In genomic region chr6:26659360-26660095, GRCh38 we compare ENCODE assay signal across 1 cellular context.
TF ChIP-seq lines count a peak whose summit lies in the region.
"Not testable (repeated sequence)": the region's sequence is repeated elsewhere in the genome, so short reads cannot be mapped to it uniquely, and the experiment has no call there.

Gene ZNF322, minus strand, starts transcription at chr6:26659746. Its CDS starts 21,193 bp downstream, at chr6:26638553.

TF ChIP-seq in HepG2, 621 proteins besides CTCF, POLR2A, EP300 and RAD21 (continued from another document and continues in another):
- peak; percentile 84; the same call in 1 of the 2 replicates for TF ChIP-seq ZNF276 (CRISPR knock-in tag; IDR thresholded peaks at IDR 0.05; ENCODE audit: low read depth)
- 0 out of 2 replicates have a peak, but pooled peaks have one; percentile 23 for TF ChIP-seq ZNF354B (CRISPR knock-in tag; IDR thresholded peaks at IDR 0.05)
- peak; percentile 90; the same call in 1 of the 2 replicates for TF ChIP-seq YEATS2 (CRISPR knock-in tag; IDR thresholded peaks at IDR 0.05; ENCODE audit: borderline replicate concordance)
- 0 out of 2 replicates have a peak, but pooled peaks have one; percentile 32 for TF ChIP-seq HOXD1 (CRISPR knock-in tag; IDR thresholded peaks at IDR 0.05)
- TF ChIP-seq MTF2 (CRISPR knock-in tag; IDR thresholded peaks at IDR 0.05; ENCODE audit: borderline replicate concordance), result 0 out of 2 replicates have a peak, but pooled peaks have one; percentile 31
- TF ChIP-seq IKZF5 (CRISPR knock-in tag; IDR thresholded peaks at IDR 0.05), result peak; percentile 80; the same call in 1 of the 2 replicates
- peak; percentile 57; the same call in 1 of the 2 replicates for TF ChIP-seq ZBTB43 (CRISPR knock-in tag; conservative IDR thresholded peaks at IDR 0.05)
- TF ChIP-seq ZNF3 (CRISPR knock-in tag; IDR thresholded peaks at IDR 0.05), result 0 out of 2 replicates have a peak, but pooled peaks have one; percentile 74
- TF ChIP-seq HNRNPL (IDR thresholded peaks at IDR 0.05; ENCODE audit: low read depth, low read length), result peak; percentile 62; the same call in 1 of the 2 replicates
- 0 out of 2 replicates have a peak, but pooled peaks have one; percentile 84 for TF ChIP-seq STAT6 (CRISPR knock-in tag; IDR thresholded peaks at IDR 0.05; ENCODE audit: borderline replicate concordance)
- 0 out of 2 replicates have a peak, but pooled peaks have one; percentile 43 for TF ChIP-seq ZNF660 (CRISPR knock-in tag; IDR thresholded peaks at IDR 0.05; ENCODE audit: borderline replicate concordance, low read depth)
- TF ChIP-seq ZNF850 (CRISPR knock-in tag; conservative IDR thresholded peaks at IDR 0.05), result peak; percentile 52; the same call in 1 of the 2 replicates
- TF ChIP-seq SALL1 (CRISPR knock-in tag; IDR thresholded peaks at IDR 0.05), result peak; percentile 81
- 0 out of 2 replicates have a peak, but pooled peaks have one; percentile 41 for TF ChIP-seq SMAD9 (CRISPR knock-in tag; IDR thresholded peaks at IDR 0.05)
- peak; percentile 33; the same call in 1 of the 2 replicates for TF ChIP-seq ZFP1 (CRISPR knock-in tag; IDR thresholded peaks at IDR 0.05)
- TF ChIP-seq ZBTB40 (IDR thresholded peaks at IDR 0.05), result not testable (repeated sequence)
- TF ChIP-seq ZBTB40 (CRISPR knock-in tag; IDR thresholded peaks at IDR 0.05), result peak; percentile 75; the same call in 1 of the 2 replicates
- TF ChIP-seq SAP130 (CRISPR knock-in tag; IDR thresholded peaks at IDR 0.05; ENCODE audit: low read depth), result peak; percentile 91
- TF ChIP-seq DMAP1 (CRISPR knock-in tag; IDR thresholded peaks at IDR 0.05), result peak; percentile 61; the same call in 1 of the 2 replicates
- peak; percentile 51; the same call in 1 of the 2 replicates for TF ChIP-seq ZNF317 (CRISPR knock-in tag; IDR thresholded peaks at IDR 0.05)
- TF ChIP-seq ZNF629 (CRISPR knock-in tag; conservative IDR thresholded peaks at IDR 0.05), result 0 out of 2 replicates have a peak, but pooled peaks have one; percentile 7
- peak; percentile 91 for TF ChIP-seq ZBTB39 (CRISPR knock-in tag; IDR thresholded peaks at IDR 0.05)
- peak; percentile 42; the same call in 1 of the 2 replicates for TF ChIP-seq ZNF160 (CRISPR knock-in tag; IDR thresholded peaks at IDR 0.05)
- peak; percentile 86 for TF ChIP-seq HDAC1 (CRISPR knock-in tag; IDR thresholded peaks at IDR 0.05)
- TF ChIP-seq MIXL1 (CRISPR knock-in tag; IDR thresholded peaks at IDR 0.05), result 0 out of 2 replicates have a peak, but pooled peaks have one; percentile 18
- TF ChIP-seq ZNF800 (CRISPR knock-in tag; IDR thresholded peaks at IDR 0.05), result peak; percentile 76; the same call in 1 of the 2 replicates
- peak; percentile 36 for TF ChIP-seq YY1 (IDR thresholded peaks at IDR 0.05; ENCODE audit: insufficient read depth, insufficient replicate concordance, low read depth, low read length)
- TF ChIP-seq ZNF678 (CRISPR knock-in tag; IDR thresholded peaks at IDR 0.05), result peak; percentile 23; the same call in 1 of the 2 replicates
- TF ChIP-seq THAP11 (CRISPR knock-in tag; IDR thresholded peaks at IDR 0.05), result peak; percentile 78
- TF ChIP-seq ARID2 (CRISPR knock-in tag; IDR thresholded peaks at IDR 0.05; ENCODE audit: borderline replicate concordance), result peak; percentile 43; the same call in 1 of the 2 replicates
- peak; percentile 74 for TF ChIP-seq ZNF230 (CRISPR knock-in tag; IDR thresholded peaks at IDR 0.05)
- TF ChIP-seq ZNF607 (CRISPR knock-in tag; IDR thresholded peaks at IDR 0.05; ENCODE audit: borderline replicate concordance), result peak; percentile 42; the same call in 1 of the 2 replicates
- peak; percentile 17; the same call in 1 of the 2 replicates for TF ChIP-seq ZKSCAN8 (CRISPR knock-in tag; IDR thresholded peaks at IDR 0.05; ENCODE audit: borderline replicate concordance)
- TF ChIP-seq RFXAP (CRISPR knock-in tag; IDR thresholded peaks at IDR 0.05; ENCODE audit: borderline replicate concordance), result peak; percentile 64; the same call in 1 of the 2 replicates
- 0 out of 2 replicates have a peak, but pooled peaks have one; percentile 67 for TF ChIP-seq ZNF510 (CRISPR knock-in tag; IDR thresholded peaks at IDR 0.05; ENCODE audit: low read depth)
- TF ChIP-seq ZBTB7A (CRISPR knock-in tag; IDR thresholded peaks at IDR 0.05), result peak; percentile 59; the same call in 1 of the 2 replicates
- peak; percentile 63; the same call in 1 of the 2 replicates for TF ChIP-seq ZNF768 (CRISPR knock-in tag; IDR thresholded peaks at IDR 0.05)
